16 cellular contexts compared by ENCODE assay signal in genomic region chr9:136112541-136112940, GRCh38. TPM values are rescaled to one million over a fixed set of nuclear protein-coding genes. Genes with fewer than 3 reads are reported as not detected.
DNase-seq lines count a peak whose midpoint lies in the region; TF ChIP-seq lines count a peak whose summit lies in the region.
"Had no signal": no experiment of that assay in that cellular context is flagged by ENCODE, and none has a peak within 500 bp of the region (broad histone marks: within the 10 kb centered on the region; RNA-seq: fewer than 3 reads in every experiment).

No MANE protein-coding gene starts in this region.

- CTCF ChIA-PET in activated naive CD4-positive, alpha-beta T cell treated with anti-CD3 and anti-CD28 coated beads, Interleukin-2, amount 10 ng/mL, durations not matched to agents 7 days and 5 days (lab: Charles Lee), result interaction anchor here (1.1 kb wide), 1 partner anchor 10 kb away, joined by 3 read pairs; no protein-coding TSS in a partner anchor

- DNase-seq in activated naive CD4-positive, alpha-beta T cell treated with anti-CD3 and anti-CD28 coated beads, Interleukin-2, amount 10 ng/mL, durations not matched to agents 7 days and 5 days, result no peak
- no peak for DNase-seq in activated naive CD4-positive, alpha-beta T cell (lab: John Stamatoyannopoulos, UW)
- no peak for DNase-seq in NT2/D1 (ENCODE audit: low read depth, low spot score)
- DNase-seq in adipocyte (ENCODE audit: low read depth), result no peak
- no peak for DNase-seq in neural progenitor cell (ENCODE audit: low spot score)
- no peak for DNase-seq in ascending aorta (ENCODE audit: low spot score in 2 of 2)
- DNase-seq in stimulated activated naive CD4-positive, alpha-beta T cell treated with Interleukin-2 at 50 U/mL for 16 hours (lab: John Stamatoyannopoulos, UW), result no peak
- no peak for DNase-seq in OCI-M1 (lab: John Stamatoyannopoulos, UW)
- DNase-seq: lower lobe of right lung, NCI-H2107, NCI-H526, SHP77 treated with DMSO at 0.1 percent for 48 hours had no signal

- H3K4me1 Mint-ChIP-seq in activated naive CD4-positive, alpha-beta T cell treated with anti-CD3 and anti-CD28 coated beads, Interleukin-2, amount 10 ng/mL, durations not matched to agents 7 days and 5 days, result peaks cover 81% of the 10 kb centered on the region
- H3K4me1 Mint-ChIP-seq in neural progenitor cell, result peaks cover 17% of the 10 kb centered on the region

- no peaks in the 10 kb centered on the region for H3K9me3 ChIP-seq in NT2/D1 (ENCODE audit: insufficient read depth, low read length)
- no peaks in the 10 kb centered on the region for H3K9me3 ChIP-seq in adipocyte (ENCODE audit: control insufficient read depth, low read length)
- no peaks in the 10 kb centered on the region for H3K9me3 ChIP-seq in neural progenitor cell (ENCODE audit: low read depth)
- no peaks in the 10 kb centered on the region for H3K9me3 ChIP-seq in ascending aorta
- H3K9me3 ChIP-seq: lower lobe of right lung, vagina had no signal

- no peak overlapping the region for H2AFZ ChIP-seq in neural progenitor cell (replicated peaks)
- H2AFZ ChIP-seq: hepatocyte had no signal

- no peak overlapping the region for H3K4me2 ChIP-seq in neural progenitor cell
- H3K4me2 ChIP-seq: hepatocyte, KMS-11 had no signal

- peaks cover 46% of the 10 kb centered on the region for H3F3A ChIP-seq in neural progenitor cell (ENCODE audit: low read depth)

- peak overlapping the region; percentile 48 for H3K4me3 Mint-ChIP-seq in activated naive CD4-positive, alpha-beta T cell treated with anti-CD3 and anti-CD28 coated beads, Interleukin-2, amount 10 ng/mL, durations not matched to agents 7 days and 5 days
- H3K4me3 Mint-ChIP-seq in neural progenitor cell, result no peak overlapping the region

- H3K27ac ChIP-seq in neural progenitor cell (no peak overlapping the region), ascending aorta (no peak overlapping the region)
- H3K27ac ChIP-seq: hepatocyte, KMS-11, lower lobe of right lung, vagina had no signal

- no peaks in the 10 kb centered on the region for H3K27me3 ChIP-seq in NT2/D1 (ENCODE audit: insufficient read depth, insufficient read length)
- no peaks in the 10 kb centered on the region for H3K27me3 ChIP-seq in adipocyte (replicated peaks; ENCODE audit: control insufficient read depth, insufficient read depth, low read length)
- no peaks in the 10 kb centered on the region for H3K27me3 ChIP-seq in neural progenitor cell
- H3K27me3 ChIP-seq in ascending aorta, result no peaks in the 10 kb centered on the region
- H3K27me3 ChIP-seq: hepatocyte, vagina had no signal

- intact Hi-C loops in ascending aorta (cut with DNase I), result no loop called here

- H3K9me3 Mint-ChIP-seq in activated naive CD4-positive, alpha-beta T cell treated with anti-CD3 and anti-CD28 coated beads, Interleukin-2, amount 10 ng/mL, durations not matched to agents 7 days and 5 days, result no peaks in the 10 kb centered on the region
- no peaks in the 10 kb centered on the region for H3K9me3 Mint-ChIP-seq in neural progenitor cell

- peaks cover 18% of the 10 kb centered on the region for H3K36me3 Mint-ChIP-seq in activated naive CD4-positive, alpha-beta T cell treated with anti-CD3 and anti-CD28 coated beads, Interleukin-2, amount 10 ng/mL, durations not matched to agents 7 days and 5 days
- H3K36me3 Mint-ChIP-seq in neural progenitor cell, result peaks cover 2% of the 10 kb centered on the region

- H3K36me3 ChIP-seq in NT2/D1 (ENCODE audit: insufficient read depth, insufficient read length, low read length) (peaks cover 52% of the 10 kb centered on the region), adipocyte (ENCODE audit: control insufficient read depth, insufficient read depth, low read length, severe bottlenecking) (peaks cover 16% of the 10 kb centered on the region), neural progenitor cell (no peaks in the 10 kb centered on the region), ascending aorta (peaks cover 19 to 27% of the 10 kb centered on the region in 2 donors)

- H3K4me3 ChIP-seq in NT2/D1 (ENCODE audit: insufficient read length, low read depth), result no peak overlapping the region
- H3K4me3 ChIP-seq in adipocyte (ENCODE audit: low read length), result no peak overlapping the region
- H3K4me3 ChIP-seq in neural progenitor cell, result no peak overlapping the region
- H3K4me3 ChIP-seq in ascending aorta, result no peak overlapping the region
- H3K4me3 ChIP-seq: hepatocyte, lower lobe of right lung, vagina had no signal

- H3K27me3 Mint-ChIP-seq in activated naive CD4-positive, alpha-beta T cell treated with anti-CD3 and anti-CD28 coated beads, Interleukin-2, amount 10 ng/mL, durations not matched to agents 7 days and 5 days, result no peaks in the 10 kb centered on the region
- peaks cover 4% of the 10 kb centered on the region for H3K27me3 Mint-ChIP-seq in neural progenitor cell (ENCODE audit: insufficient read depth, low read depth)
- H3K27me3 Mint-ChIP-seq: progenitor cell of endocrine pancreas had no signal

- H3K4me1 ChIP-seq in NT2/D1 (ENCODE audit: insufficient read depth, insufficient read length) (peaks cover 55% of the 10 kb centered on the region), adipocyte (ENCODE audit: control insufficient read depth, insufficient read depth, low read length) (peaks cover 27% of the 10 kb centered on the region), neural progenitor cell (peaks cover 31% of the 10 kb centered on the region), ascending aorta (peaks cover 12 to 21% of the 10 kb centered on the region in 2 donors)

- H3K27ac Mint-ChIP-seq in activated naive CD4-positive, alpha-beta T cell treated with anti-CD3 and anti-CD28 coated beads, Interleukin-2, amount 10 ng/mL, durations not matched to agents 7 days and 5 days, result peak overlapping the region; percentile 100
- H3K27ac Mint-ChIP-seq in neural progenitor cell, result peak overlapping the region; percentile 57
- H3K27ac Mint-ChIP-seq: progenitor cell of endocrine pancreas had no signal

- peaks cover 15% of the 10 kb centered on the region for H3K79me2 ChIP-seq in neural progenitor cell (ENCODE audit: low read depth)

- TF ChIP-seq CTCF in neural progenitor cell (IDR thresholded peaks at IDR 0.05) (no peak), ascending aorta (IDR thresholded peaks at IDR 0.05) (no peak)

- H4K20me1 ChIP-seq in neural progenitor cell (ENCODE audit: low read depth), result peaks cover 7% of the 10 kb centered on the region

- peak overlapping the region; percentile 57 for H3K9ac ChIP-seq in NT2/D1 (ENCODE audit: insufficient read length, low read depth)
- peak overlapping the region; percentile 42 for H3K9ac ChIP-seq in adipocyte (ENCODE audit: low read length)
- no peak overlapping the region for H3K9ac ChIP-seq in neural progenitor cell
- H3K9ac ChIP-seq: KMS-11 had no signal

RNA-seq across cellular contexts. Expression of gene TMEM250, which starts 6.1 kb away (rescaled TPM):
- total RNA-seq in neural progenitor cell (ENCODE audit: low replicate concordance) (16.3 and 46.2 TPM in 2 replicates), ascending aorta (80.3 TPM)

RNA-seq across cellular contexts. Expression of gene NACC2, which starts 17.5 kb away (rescaled TPM):
- total RNA-seq in neural progenitor cell (ENCODE audit: low replicate concordance) (4.5 and 9.1 TPM in 2 replicates), ascending aorta (72.2 TPM)
